In the genomic region with DNA sequence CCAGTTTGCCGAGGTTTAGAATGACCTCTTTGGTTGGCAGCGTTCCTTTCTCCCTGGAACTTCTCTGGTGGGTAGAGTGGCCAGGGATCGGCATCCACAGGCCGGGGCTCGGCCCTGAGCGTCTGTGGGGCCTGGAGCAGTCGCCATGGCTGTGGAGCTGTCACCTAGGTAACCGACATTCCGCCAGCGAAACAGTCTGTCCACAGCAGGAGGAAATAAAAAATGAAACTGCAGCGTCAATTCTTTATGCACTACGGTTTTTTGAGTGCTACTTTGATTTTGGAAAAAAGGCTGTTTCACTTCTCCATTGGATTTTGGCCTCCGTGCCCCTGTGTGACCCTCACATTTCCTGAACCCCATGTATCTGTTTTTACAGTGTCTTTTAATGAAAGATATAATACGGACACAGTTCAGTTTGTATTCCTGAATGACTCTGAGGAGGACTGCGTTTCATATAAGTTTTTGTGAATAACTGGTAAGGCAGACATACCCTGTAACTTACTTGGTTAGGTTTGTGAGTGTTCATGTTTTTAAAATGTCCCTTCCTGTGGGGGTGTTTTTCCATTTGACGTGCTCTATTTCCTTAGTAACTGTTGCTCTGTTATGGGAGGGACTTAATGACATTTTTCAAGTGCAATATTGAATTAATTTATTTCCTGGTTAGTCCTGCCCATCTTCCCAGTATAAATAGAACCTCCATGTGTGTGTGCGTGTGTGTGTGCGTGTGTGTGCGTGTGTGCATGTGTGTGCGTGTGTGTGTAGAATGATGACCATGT, we compare ENCODE assay signal across 9 cellular contexts.
DNase-seq lines count a peak whose midpoint lies in the region; ATAC-seq, FAIRE-seq and TF ChIP-seq lines count a peak whose summit lies in the region.
"Had no signal": no experiment of that assay in that cellular context is flagged by ENCODE, and none has a peak within 500 bp of the region (broad histone marks: within the 10 kb centered on the region; RNA-seq: fewer than 3 reads in every experiment).

No MANE protein-coding gene starts in this region.

- H2AK5ac ChIP-seq in IMR-90 (ENCODE audit: low read depth, low read length), result no peak overlapping the region

- 17% methylated on average over 6 of the region's 20 CpGs; no CpG with 5 or more reads in 1 of the 2 experiments for WGBS in IMR-90 (ENCODE audit: extremely low coverage in 2 of 2, insufficient read length in 1 of 2), 2 experiments

- TF ChIP-seq RAD21 in IMR-90 (IDR thresholded peaks at IDR 0.05; ENCODE audit: low read length), result no peak

- no peak overlapping the region for H3K4ac ChIP-seq in IMR-90 (ENCODE audit: low read depth, low read length)

- no TSS peak for BruUV-seq in IMR-90 (replicated peaks; lab: Mats Ljungman, UMichigan)

- H3K4me3 ChIP-seq in IMR-90 (ENCODE audit: insufficient read depth, low read depth, low read length), result no peak overlapping the region

- no peaks in the 10 kb centered on the region; the same call in 1 of the 2 replicates for H3K27me3 ChIP-seq in IMR-90 (ENCODE audit: control insufficient read depth, insufficient read depth, low read length)

- H4K8ac ChIP-seq in IMR-90 (ENCODE audit: low read depth in 2 of 2, low read length in 2 of 2), result no peak overlapping the region

- no peaks in the 10 kb centered on the region for H3K4me1 ChIP-seq in IMR-90 (ENCODE audit: control insufficient read depth, insufficient read depth, low read length)

- DNase-seq in DMS53 (lab: John Stamatoyannopoulos, UW) (peak; percentile 72), DMS53 treated with DMSO at 0.1 percent for 48 hours (lab: John Stamatoyannopoulos, UW; ENCODE audit: unreplicated experiment) (no peak), IMR-90 (peak; percentile 21), frontal cortex (ENCODE audit: low spot score in 2 of 2) (peak; percentile 68 to 70), occipital lobe (lab: John Stamatoyannopoulos, UW) (peak; percentile 36), LoVo (ENCODE audit: low spot score) (no peak), RWPE1 (ENCODE audit: low spot score) (no peak)
- peak; percentile 16 for DNase-seq in activated effector memory CD4-positive, alpha-beta T cell treated with Interleukin-2 at 50 U/mL for 16 hours

- FAIRE-seq in frontal cortex (lab: Jason Lieb, UNC), result no peak
- FAIRE-seq: A204.1 had no signal

- H2BK15ac ChIP-seq in IMR-90 (ENCODE audit: low read depth, low read length), result no peak overlapping the region

- in situ Hi-C loops in IMR-90 (cut with MboI; ENCODE audit: low sequenced_read_pairs), result no loop called here

- peak overlapping the region; percentile 57 for H2AFZ ChIP-seq in IMR-90 (replicated peaks; ENCODE audit: low read length, poor library complexity)

- no peak for TF ChIP-seq POLR2A in IMR-90 (IDR thresholded peaks at IDR 0.05; ENCODE audit: low read depth, low read length)

- dilution Hi-C loops in IMR-90 (cut with HindIII; ENCODE audit: low sequenced_read_pairs, unreplicated experiment), result no loop called here

- H3K36me3 ChIP-seq in IMR-90 (ENCODE audit: control insufficient read depth, insufficient read depth, low read length), result no peaks in the 10 kb centered on the region

- no peak overlapping the region for H4K91ac ChIP-seq in IMR-90 (ENCODE audit: insufficient read depth, low read depth, low read length)

- no peak overlapping the region for H3K56ac ChIP-seq in IMR-90 (ENCODE audit: extremely low read depth, insufficient read depth, low read length)

- H2BK5ac ChIP-seq in IMR-90 (ENCODE audit: low read depth, low read length, poor library complexity, severe bottlenecking), result no peak overlapping the region

- no peak overlapping the region for H2AK9ac ChIP-seq in IMR-90 (replicated peaks; ENCODE audit: low read depth, low read length, poor library complexity)

- no peaks in the 10 kb centered on the region for H3K9me3 ChIP-seq in IMR-90 (ENCODE audit: control insufficient read depth, insufficient read depth, low read length)

- H3K9ac ChIP-seq in IMR-90 (ENCODE audit: low read depth, low read length), result no peak overlapping the region; the same call in 1 of the 2 replicates

- H3K27ac ChIP-seq in IMR-90 (ENCODE audit: insufficient read depth, low read length), result no peak overlapping the region
- H3K27ac ChIP-seq in RWPE1, result no peak overlapping the region

- intact Hi-C loops in IMR-90 (cut with micrococcal nuclease), result no loop called here

- no peak overlapping the region for H3K14ac ChIP-seq in IMR-90 (replicated peaks; ENCODE audit: low read depth, low read length)

- H4K5ac ChIP-seq in IMR-90 (ENCODE audit: low read depth, low read length), result no peak overlapping the region

- ATAC-seq in IMR-90 (ENCODE audit: low read depth), result peak; percentile 81

- H3K9me1 ChIP-seq in IMR-90 (ENCODE audit: insufficient read depth, low read length), result no peaks in the 10 kb centered on the region

- H3K23ac ChIP-seq in IMR-90 (ENCODE audit: low read depth, low read length), result no peak overlapping the region

- peak overlapping the region; percentile 67 for H3K4me2 ChIP-seq in IMR-90 (ENCODE audit: low read depth, low read length)

- H4K20me1 ChIP-seq in IMR-90 (ENCODE audit: insufficient read depth, low read length), result no peaks in the 10 kb centered on the region

- POLR2A ChIA-PET in IMR-90 (lab: Charles Lee; ENCODE audit: unreplicated experiment), result no interaction called here
- POLR2A ChIA-PET in RWPE1 (lab: Yijun Ruan, JAX; ENCODE audit: low non-redundant PET), result no interaction called here

- TF ChIP-seq CTCF in IMR-90 (conservative IDR thresholded peaks at IDR 0.05; ENCODE audit: low read depth, low read length) (no peak), RWPE1 (conservative IDR thresholded peaks at IDR 0.05; ENCODE audit: low read depth) (no peak)

- CTCF ChIA-PET in IMR-90 (lab: Yijun Ruan, JAX), result no interaction called here
- CTCF ChIA-PET in RWPE1 (lab: Yijun Ruan, JAX), result no interaction called here

- no peak overlapping the region for H2BK120ac ChIP-seq in IMR-90 (ENCODE audit: low read depth, low read length)

- no peaks in the 10 kb centered on the region for H3K79me1 ChIP-seq in IMR-90 (ENCODE audit: low read depth in 1 of 2, low read length in 2 of 2)

- H3K18ac ChIP-seq in IMR-90 (ENCODE audit: low read depth, low read length), result no peak overlapping the region

- H2BK20ac ChIP-seq in IMR-90 (ENCODE audit: low read depth, low read length), result no peak overlapping the region

TF ChIP-seq in IMR-90, 13 proteins besides CTCF, POLR2A, EP300 and RAD21:
- TF ChIP-seq MAFK (IDR thresholded peaks at IDR 0.05; ENCODE audit: low read depth, low read length) (no peak), CHD1 (IDR thresholded peaks at IDR 0.05; ENCODE audit: low read depth, low read length) (no peak), MXI1 (IDR thresholded peaks at IDR 0.05; ENCODE audit: borderline replicate concordance, low read depth, low read length) (no peak), SMC3 (IDR thresholded peaks at IDR 0.05; ENCODE audit: low read depth, low read length) (no peak), RCOR1 (IDR thresholded peaks at IDR 0.05; ENCODE audit: insufficient replicate concordance, low read length) (no peak), MAZ (IDR thresholded peaks at IDR 0.05; ENCODE audit: borderline replicate concordance, low read depth, low read length) (no peak), FOS (IDR thresholded peaks at IDR 0.05; ENCODE audit: low read depth, low read length) (no peak), RFX5 (IDR thresholded peaks at IDR 0.05; ENCODE audit: low read depth, low read length) (no peak), BHLHE40 (IDR thresholded peaks at IDR 0.05; ENCODE audit: low read depth, low read length) (no peak), NFE2L2 (IDR thresholded peaks at IDR 0.05; ENCODE audit: low read depth, low read length) (no peak), CEBPB (IDR thresholded peaks at IDR 0.05; ENCODE audit: low read depth, low read length) (no peak)
- TF ChIP-seq, protein P1, sequence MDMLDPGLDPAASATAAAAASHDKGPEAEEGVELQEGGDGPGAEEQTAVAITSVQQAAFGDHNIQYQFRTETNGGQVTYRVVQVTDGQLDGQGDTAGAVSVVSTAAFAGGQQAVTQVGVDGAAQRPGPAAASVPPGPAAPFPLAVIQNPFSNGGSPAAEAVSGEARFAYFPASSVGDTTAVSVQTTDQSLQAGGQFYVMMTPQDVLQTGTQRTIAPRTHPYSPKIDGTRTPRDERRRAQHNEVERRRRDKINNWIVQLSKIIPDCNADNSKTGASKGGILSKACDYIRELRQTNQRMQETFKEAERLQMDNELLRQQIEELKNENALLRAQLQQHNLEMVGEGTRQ (IDR thresholded peaks at IDR 0.05; ENCODE audit: low read depth, low read length), result no peak
- TF ChIP-seq, protein P2, sequence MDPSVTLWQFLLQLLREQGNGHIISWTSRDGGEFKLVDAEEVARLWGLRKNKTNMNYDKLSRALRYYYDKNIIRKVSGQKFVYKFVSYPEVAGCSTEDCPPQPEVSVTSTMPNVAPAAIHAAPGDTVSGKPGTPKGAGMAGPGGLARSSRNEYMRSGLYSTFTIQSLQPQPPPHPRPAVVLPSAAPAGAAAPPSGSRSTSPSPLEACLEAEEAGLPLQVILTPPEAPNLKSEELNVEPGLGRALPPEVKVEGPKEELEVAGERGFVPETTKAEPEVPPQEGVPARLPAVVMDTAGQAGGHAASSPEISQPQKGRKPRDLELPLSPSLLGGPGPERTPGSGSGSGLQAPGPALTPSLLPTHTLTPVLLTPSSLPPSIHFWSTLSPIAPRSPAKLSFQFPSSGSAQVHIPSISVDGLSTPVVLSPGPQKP (IDR thresholded peaks at IDR 0.05; ENCODE audit: borderline replicate concordance, low read depth, low read length), result no peak
TF ChIP-seq in IMR-90: peak in this region for 0.

Comparison
In these comparisons a context has a peak if more than half of its experiments do, and no peak if none do; other contexts are left out.
1. DNase-seq: peak in DMS53 (single experiment), IMR-90 (single experiment), activated effector memory CD4-positive, alpha-beta T cell treated with Interleukin-2 at 50 U/mL for 16 hours (single experiment), frontal cortex (2 of 2) and occipital lobe (single experiment); none in DMS53 treated with DMSO at 0.1 percent for 48 hours (single experiment), LoVo (single experiment) and RWPE1 (single experiment).